ENCODE assay signal across 1 cellular context in the genomic region with DNA sequence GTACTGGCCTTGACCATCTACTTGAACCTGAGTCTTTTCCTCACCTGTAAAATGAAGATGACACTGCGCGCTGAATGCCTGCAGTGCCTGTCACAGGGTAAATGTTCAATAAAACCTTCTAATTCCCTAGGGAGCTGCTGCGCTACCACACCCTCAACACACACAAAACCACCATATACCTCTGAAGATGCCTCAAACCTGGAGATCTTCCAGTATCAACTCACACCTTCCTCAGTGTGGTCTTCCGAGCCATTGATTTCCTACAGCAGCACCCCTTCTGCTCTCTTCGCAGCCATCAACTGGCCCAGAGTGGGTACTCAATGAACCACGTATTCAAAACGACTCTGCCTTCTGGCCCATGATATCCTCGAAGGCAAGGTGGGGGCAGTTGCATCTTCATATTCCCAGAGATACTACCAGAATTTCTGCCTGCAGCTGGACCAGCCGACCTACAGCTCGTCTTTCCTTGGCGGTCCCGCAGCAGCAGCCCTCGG.
A peak's percentile ranks its signal among the peaks of the same experiment; 100 is the strongest.
TF ChIP-seq lines count a peak whose summit lies in the region.

No MANE protein-coding gene starts in this region.

TF ChIP-seq in GM12878, 131 proteins besides CTCF, POLR2A, EP300 and RAD21:
- peak; percentile 54 for TF ChIP-seq MEF2B (IDR thresholded peaks at IDR 0.05; ENCODE audit: partially characterized antibody, poor library complexity, severe bottlenecking)
- no peak for TF ChIP-seq EED (IDR thresholded peaks at IDR 0.05; ENCODE audit: low read depth)
- no peak for TF ChIP-seq CREB1 (IDR thresholded peaks at IDR 0.05; ENCODE audit: low read depth)
